Comparison of ENCODE assay signal across 2 cellular contexts in genomic region chr16:51756447-51757123, GRCh38.
TF ChIP-seq lines count a peak whose summit lies in the region.

No MANE protein-coding gene starts in this region.

TF ChIP-seq in liver, 16 proteins besides CTCF, POLR2A, EP300 and RAD21:
- no peak for TF ChIP-seq ZBTB33 (IDR thresholded peaks at IDR 0.05)
- no peak for TF ChIP-seq YY1 (IDR thresholded peaks at IDR 0.05)
- no peak for TF ChIP-seq RXRA (IDR thresholded peaks at IDR 0.05)
- TF ChIP-seq SP1 (IDR thresholded peaks at IDR 0.05) = no peak
- no peak for TF ChIP-seq MAX (IDR thresholded peaks at IDR 0.05)
- TF ChIP-seq FOXA1 (IDR thresholded peaks at IDR 0.05) = no peak
- TF ChIP-seq HNF4A (conservative IDR thresholded peaks at IDR 0.05) = no peak
- no peak for TF ChIP-seq TAF1 (conservative IDR thresholded peaks at IDR 0.05)
- TF ChIP-seq EGR1 (IDR thresholded peaks at IDR 0.05; ENCODE audit: low read depth in 2 of 2) = no peak
- no peak for TF ChIP-seq NR2F2 (IDR thresholded peaks at IDR 0.05)
- no peak for TF ChIP-seq JUND (IDR thresholded peaks at IDR 0.05)
- TF ChIP-seq REST (IDR thresholded peaks at IDR 0.05) = no peak
- no peak for TF ChIP-seq ATF3 (IDR thresholded peaks at IDR 0.05)
- TF ChIP-seq GABPA (IDR thresholded peaks at IDR 0.05 in 1 of 2, conservative IDR thresholded peaks at IDR 0.05 in 1 of 2) = no peak
- TF ChIP-seq HNF4G (IDR thresholded peaks at IDR 0.05) = no peak
- TF ChIP-seq FOXA2 (IDR thresholded peaks at IDR 0.05) = no peak

TF ChIP-seq in HepG2, 621 proteins besides CTCF, POLR2A, EP300 and RAD21:
- no peak for TF ChIP-seq STAG1 (CRISPR knock-in tag; IDR thresholded peaks at IDR 0.05)
- no peak for TF ChIP-seq RBFOX2 (IDR thresholded peaks at IDR 0.05; ENCODE audit: low read depth, low read length)
- TF ChIP-seq PTBP1 (IDR thresholded peaks at IDR 0.05; ENCODE audit: low read depth, low read length, poor library complexity, severe bottlenecking) = no peak
- no peak for TF ChIP-seq PBX2 (CRISPR knock-in tag; IDR thresholded peaks at IDR 0.05)
- no peak for TF ChIP-seq SRY (CRISPR knock-in tag; IDR thresholded peaks at IDR 0.05)
- no peak for TF ChIP-seq SMARCE1 (IDR thresholded peaks at IDR 0.05; ENCODE audit: borderline replicate concordance)
- TF ChIP-seq FOXO1 (CRISPR knock-in tag; IDR thresholded peaks at IDR 0.05) = no peak
- no peak for TF ChIP-seq ZNF792 (CRISPR knock-in tag; IDR thresholded peaks at IDR 0.05)
